In the genomic region with DNA sequence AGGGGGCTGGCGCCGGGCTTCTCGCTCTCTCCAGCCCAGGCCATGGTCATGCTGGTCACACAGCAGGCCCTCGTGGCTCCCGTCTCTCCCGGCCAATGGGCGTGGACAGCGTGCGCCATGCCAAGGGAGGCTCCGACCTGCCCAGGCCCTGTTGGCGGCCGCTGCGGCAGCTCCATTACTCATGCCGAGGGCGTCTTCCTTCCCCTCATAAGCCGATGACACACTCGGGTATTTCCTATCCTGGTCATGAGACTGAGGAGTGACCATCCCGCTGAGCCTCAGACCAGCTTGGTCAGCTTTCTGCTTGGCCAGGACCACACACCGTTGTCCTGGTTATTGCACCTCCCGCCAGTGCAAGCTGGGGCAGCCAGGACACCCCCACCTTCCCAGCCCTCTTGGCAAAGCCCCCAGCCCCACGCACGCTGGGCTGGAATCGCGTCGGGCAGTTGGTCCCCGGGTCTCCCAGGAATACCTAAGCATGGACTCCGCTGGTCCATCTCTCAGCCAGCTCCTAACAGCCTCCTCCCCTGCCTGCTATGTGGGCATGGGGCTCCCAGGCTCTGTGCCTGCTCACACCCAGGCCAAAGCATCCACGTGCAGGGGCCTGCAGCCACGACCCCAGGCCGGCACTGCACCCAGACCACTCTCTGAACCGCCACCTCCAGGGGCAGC, we compare ENCODE assay signal across 9 cellular contexts. TPM values are rescaled to one million over a fixed set of nuclear protein-coding genes. Genes with fewer than 3 reads are reported as not detected.
DNase-seq lines count a peak whose midpoint lies in the region; ATAC-seq and TF ChIP-seq lines count a peak whose summit lies in the region.
"Had no signal": no experiment of that assay in that cellular context is flagged by ENCODE, and none has a peak within 500 bp of the region (broad histone marks: within the 10 kb centered on the region; RNA-seq: fewer than 3 reads in every experiment).

No MANE protein-coding gene starts in this region.

- H3K36me3 Mint-ChIP-seq in stimulated activated memory B cell treated with anti-CD40 and anti-IgM and Interleukin-4, amounts not matched to agents 10 μg/mL and 1 μg/mL and 100 μg/mL, for 72 hours: no peaks in the 10 kb centered on the region

- H3K4me3 ChIP-seq in AG10803 (ENCODE audit: low read length) (no peak overlapping the region), fibroblast of mammary gland (ENCODE audit: control insufficient read depth, low read depth, low read length) (no peak overlapping the region)

- no peak overlapping the region for H3K4me3 Mint-ChIP-seq in stimulated activated memory B cell treated with anti-CD40 and anti-IgM and Interleukin-4, amounts not matched to agents 10 μg/mL and 1 μg/mL and 100 μg/mL, for 72 hours
- H3K4me3 Mint-ChIP-seq: activated T-helper 17 cell treated with anti-CD3 and anti-CD28 coated beads, Interleukin-2, amount 50 U/mL, for 72 hours had no signal

- no peaks in the 10 kb centered on the region for H3K27me3 Mint-ChIP-seq in stimulated activated memory B cell treated with anti-CD40 and anti-IgM and Interleukin-4, amounts not matched to agents 10 μg/mL and 1 μg/mL and 100 μg/mL, for 72 hours
- H3K27me3 Mint-ChIP-seq: activated T-helper 17 cell treated with anti-CD3 and anti-CD28 coated beads, Interleukin-2, amount 50 U/mL, for 72 hours had no signal

- no peaks in the 10 kb centered on the region for H3K9me3 Mint-ChIP-seq in stimulated activated memory B cell treated with anti-CD40 and anti-IgM and Interleukin-4, amounts not matched to agents 10 μg/mL and 1 μg/mL and 100 μg/mL, for 72 hours
- H3K9me3 Mint-ChIP-seq: activated T-helper 17 cell treated with anti-CD3 and anti-CD28 coated beads, Interleukin-2, amount 50 U/mL, for 72 hours had no signal

- TF ChIP-seq CTCF in AG10803 (conservative IDR thresholded peaks at IDR 0.05; ENCODE audit: low read length) (no peak), fibroblast of mammary gland (conservative IDR thresholded peaks at IDR 0.05; ENCODE audit: control insufficient read depth, insufficient read depth, low read depth, low read length) (no peak)

- H3K27ac Mint-ChIP-seq in stimulated activated memory B cell treated with anti-CD40 and anti-IgM and Interleukin-4, amounts not matched to agents 10 μg/mL and 1 μg/mL and 100 μg/mL, for 72 hours: no peak overlapping the region
- H3K27ac Mint-ChIP-seq: activated T-helper 17 cell treated with anti-CD3 and anti-CD28 coated beads, Interleukin-2, amount 50 U/mL, for 72 hours had no signal

- peak; percentile 94 for DNase-seq in AG10803 (ENCODE audit: low read depth)
- peak; percentile 89 for DNase-seq in RKO (ENCODE audit: low spot score)
- DNase-seq in fibroblast of mammary gland (ENCODE audit: low read depth): peak; percentile 93
- DNase-seq in occipital lobe (lab: John Stamatoyannopoulos, UW): peak; percentile 18
- DNase-seq in NCI-H1092 treated with DMSO at 0.1 percent for 48 hours (lab: John Stamatoyannopoulos, UW): no peak
- DNase-seq in stimulated activated CD4-positive, alpha-beta T cell treated with anti-CD3 and anti-CD28 coated beads, Interleukin-4, amount 100 ng/mL, for 1 hour: no peak
- no peak for DNase-seq in activated effector memory CD4-positive, alpha-beta T cell treated with Interleukin-2 at 50 U/mL for 16 hours

- no peak for ATAC-seq in stimulated activated memory B cell treated with anti-CD40 and anti-IgM and Interleukin-4, amounts not matched to agents 10 μg/mL and 1 μg/mL and 100 μg/mL, for 72 hours
- ATAC-seq: activated T-helper 17 cell treated with anti-CD3 and anti-CD28 coated beads, Interleukin-2, amount 50 U/mL, for 72 hours had no signal

- no peaks in the 10 kb centered on the region for H3K4me1 Mint-ChIP-seq in stimulated activated memory B cell treated with anti-CD40 and anti-IgM and Interleukin-4, amounts not matched to agents 10 μg/mL and 1 μg/mL and 100 μg/mL, for 72 hours
- H3K4me1 Mint-ChIP-seq: activated T-helper 17 cell treated with anti-CD3 and anti-CD28 coated beads, Interleukin-2, amount 50 U/mL, for 72 hours had no signal

RNA-seq across cellular contexts. Expression of gene ARHGEF16, which starts 49.8 kb away (rescaled TPM):
- 0.16 TPM for total RNA-seq in occipital lobe

Comparison
In these comparisons a context has a peak if more than half of its experiments do, and no peak if none do; other contexts are left out.
1. DNase-seq: peak in AG10803 (single experiment), RKO (single experiment), fibroblast of mammary gland (single experiment) and occipital lobe (single experiment); none in NCI-H1092 treated with DMSO at 0.1 percent for 48 hours (single experiment), stimulated activated CD4-positive, alpha-beta T cell treated with anti-CD3 and anti-CD28 coated beads, Interleukin-4, amount 100 ng/mL, for 1 hour (single experiment) and activated effector memory CD4-positive, alpha-beta T cell treated with Interleukin-2 at 50 U/mL for 16 hours (single experiment).